ENCODE assay signal across 22 cellular contexts in genomic region chr3:37466660-37467359, GRCh38. TPM values are rescaled to one million over a fixed set of nuclear protein-coding genes. Genes with fewer than 3 reads are reported as not detected.
DNase-seq lines count a peak whose midpoint lies in the region; ATAC-seq, FAIRE-seq and TF ChIP-seq lines count a peak whose summit lies in the region.
"Had no signal": no experiment of that assay in that cellular context is flagged by ENCODE, and none has a peak within 500 bp of the region (broad histone marks: within the 10 kb centered on the region; RNA-seq: fewer than 3 reads in every experiment).

No MANE protein-coding gene starts in this region.

- H2BK120ac ChIP-seq in H1 (replicated peaks; ENCODE audit: low read depth, low read length): no peak overlapping the region

- no peak overlapping the region for H2BK15ac ChIP-seq in H1 (ENCODE audit: low read length)

- no peaks in the 10 kb centered on the region for H4K20me1 ChIP-seq in H1 (replicated peaks in 1 of 2; ENCODE audit: control insufficient read depth in 1 of 2, insufficient read depth in 2 of 2, low read length in 2 of 2)
- no peaks in the 10 kb centered on the region for H4K20me1 ChIP-seq in smooth muscle cell (ENCODE audit: low read depth)
- H4K20me1 ChIP-seq in OCI-LY7 (ENCODE audit: insufficient read depth, low read length): no peaks in the 10 kb centered on the region

- CTCF ChIA-PET in H1 (lab: Charles Lee; ENCODE audit: partially characterized antibody) (interaction anchor here (0.6 to 1.7 kb wide), 3 partner anchors 8 to 757 kb away, joined by 3 to 7 read pairs (median 3); no protein-coding TSS in a partner anchor), OCI-LY7 (lab: Charles Lee; ENCODE audit: unreplicated experiment) (no interaction called here)

- no peaks in the 10 kb centered on the region; the same call in 1 of the 2 replicates for H3K23me2 ChIP-seq in H1 (ENCODE audit: low read depth, low read length)

- H3K27me3 ChIP-seq in H1 (replicated peaks in 1 of 4; ENCODE audit: control insufficient read depth in 3 of 4, extremely low read depth in 1 of 4, insufficient read depth in 3 of 4, low read length in 3 of 4) (no peaks in the 10 kb centered on the region), smooth muscle cell (ENCODE audit: low read depth) (peaks cover 78% of the 10 kb centered on the region)
- H3K27me3 ChIP-seq: neural progenitor cell, stomach, uterus had no signal

- H3K4me2 ChIP-seq in H1 (ENCODE audit: insufficient read depth in 1 of 2, low read depth in 2 of 2, low read length in 2 of 2): no peak overlapping the region
- H3K4me2 ChIP-seq in smooth muscle cell: no peak overlapping the region
- H3K4me2 ChIP-seq in OCI-LY7 (ENCODE audit: low read length): no peak overlapping the region
- H3K4me2 ChIP-seq: neural progenitor cell had no signal

- H3K9ac ChIP-seq in H1 (replicated peaks in 1 of 4; ENCODE audit: extremely low read depth in 1 of 4, low read depth in 3 of 4, low read length in 3 of 4): no peak overlapping the region
- no peak overlapping the region for H3K9ac ChIP-seq in smooth muscle cell (ENCODE audit: low read depth)
- H3K9ac ChIP-seq: neural progenitor cell had no signal

- no peak overlapping the region for H3K4me3 ChIP-seq in H1 (ENCODE audit: extremely low read depth in 1 of 4, insufficient read depth in 2 of 4, low read depth in 3 of 4, low read length in 4 of 4)
- no peak overlapping the region for H3K4me3 ChIP-seq in smooth muscle cell
- no peak overlapping the region for H3K4me3 ChIP-seq in OCI-LY7 (ENCODE audit: low read depth, low read length, poor library complexity, severe bottlenecking)
- H3K4me3 ChIP-seq: HAP-1, neural progenitor cell, prostate gland, stomach, uterus had no signal

- H3K9me2 ChIP-seq in OCI-LY7 (ENCODE audit: insufficient read depth, low read length): no peaks in the 10 kb centered on the region

- peak overlapping the region; percentile 14; the same call in 1 of the 2 replicates for H2BK12ac ChIP-seq in H1 (ENCODE audit: low read depth, low read length)

- no peak for DNase-seq in Right ventricle myocardium inferior (ENCODE audit: missing footprints)
- DNase-seq in cardiac septum (ENCODE audit: low spot score): no peak
- peak; percentile 78 for DNase-seq in NCI-H345 treated with DMSO at 0.1 percent for 48 hours (lab: John Stamatoyannopoulos, UW; ENCODE audit: unreplicated experiment)
- no peak for DNase-seq in H1 (ENCODE audit: low read depth in 1 of 2, low spot score in 2 of 2)
- no peak for DNase-seq in smooth muscle cell (lab: John Stamatoyannopoulos, UW; ENCODE audit: unreplicated experiment)
- DNase-seq in OCI-LY7 (ENCODE audit: low spot score): no peak
- DNase-seq in activated T-cell treated with anti-CD3 and anti-CD28 coated beads for 4 hours: no peak
- DNase-seq: activated CD4-positive, alpha-beta T cell treated with anti-CD3 and anti-CD28 coated beads, Interleukin-2, amount 50 U/mL, for 1 hour; activated CD8-positive, alpha-beta memory T cell treated with anti-CD3 and anti-CD28 coated beads, Interleukin-2, amount 50 U/mL, for 48 hours; activated naive CD4-positive, alpha-beta T cell treated with Interleukin-2 at 50 U/mL for 16 hours; effector memory CD8-positive, alpha-beta T cell; SHP77 treated with DMSO at 0.1 percent for 48 hours; stimulated activated CD4-positive, alpha-beta T cell treated with anti-CD3 and anti-CD28 coated beads, Interleukin-4, amount 100 ng/mL, for 24 hours; stomach had no signal

- H3K56ac ChIP-seq in H1 (replicated peaks; ENCODE audit: insufficient read length, low read depth, low read length): no peak overlapping the region

- peaks cover 0 to 9% (median 1%) of the 10 kb centered on the region in 4 experiments; a peak in 2 of 7 replicates for H3K4me1 ChIP-seq in H1 (replicated peaks in 1 of 4; ENCODE audit: control insufficient read depth in 3 of 4, insufficient read depth in 4 of 4, low read length in 3 of 4)
- no peaks in the 10 kb centered on the region for H3K4me1 ChIP-seq in smooth muscle cell (ENCODE audit: low read depth)
- no peaks in the 10 kb centered on the region for H3K4me1 ChIP-seq in OCI-LY7 (ENCODE audit: insufficient read depth, low read length, poor library complexity, severe bottlenecking)
- H3K4me1 ChIP-seq: HAP-1, neural progenitor cell, prostate gland, uterus had no signal

- H2AFZ ChIP-seq in H1 (ENCODE audit: low read length) (no peak overlapping the region), smooth muscle cell (ENCODE audit: low read depth) (no peak overlapping the region), OCI-LY7 (ENCODE audit: low read length) (no peak overlapping the region)
- H2AFZ ChIP-seq: neural progenitor cell had no signal

- no peak overlapping the region for H3K4ac ChIP-seq in H1 (replicated peaks; ENCODE audit: insufficient read length, low read depth, low read length)

- 93% methylated on average over 8 of the region's 8 CpGs; no CpG with 5 or more reads in 1 of the 2 experiments for WGBS in H1 (ENCODE audit: extremely low coverage in 1 of 2, insufficient coverage in 1 of 2, insufficient read length in 1 of 2, insufficient replicate concordance in 2 of 2, low coverage in 1 of 2, low lambda C conversion rate in 2 of 2, missing lambda C conversion rate in 1 of 2), 2 experiments
- 86% methylated on average over 8 of the region's 8 CpGs for WGBS in smooth muscle cell (ENCODE audit: low lambda C conversion rate)

- no peak overlapping the region for H3K18ac ChIP-seq in H1 (ENCODE audit: extremely low read depth, low read length)

- H4K8ac ChIP-seq in H1 (ENCODE audit: extremely low read depth, insufficient read depth, low read length): no peak overlapping the region

- no peaks in the 10 kb centered on the region for H3F3A ChIP-seq in smooth muscle cell (ENCODE audit: low read depth)

- intact Hi-C loops in Right ventricle myocardium inferior (cut with DNase I) (no loop called here), cardiac septum (cut with DNase I) (no loop called here), OCI-LY7 (cut with micrococcal nuclease; ENCODE audit: unreplicated experiment) (no loop called here)

- H3K79me2 ChIP-seq in H1 (ENCODE audit: control insufficient read depth in 1 of 2, insufficient read depth in 2 of 2, low read length in 2 of 2) (no peaks in the 10 kb centered on the region), smooth muscle cell (ENCODE audit: low read depth) (no peaks in the 10 kb centered on the region), OCI-LY7 (ENCODE audit: insufficient read depth, low read depth, low read length) (no peaks in the 10 kb centered on the region)

- TF ChIP-seq EP300 in H1 (IDR thresholded peaks at IDR 0.05; ENCODE audit: borderline replicate concordance in 1 of 2, low read depth in 2 of 2, low read length in 2 of 2): no peak

- no TSS peak for BruUV-seq in OCI-LY7 (replicated peaks; lab: Mats Ljungman, UMichigan)

- H4K91ac ChIP-seq in H1 (replicated peaks; ENCODE audit: insufficient read length, low read length): no peak overlapping the region

- POLR2A ChIA-PET in H1 (lab: Charles Lee; ENCODE audit: partially characterized antibody) (no interaction called here), OCI-LY7 (lab: Charles Lee) (interaction anchor here (0.5 kb wide), 1 partner anchor 1970 kb away, joined by 4 read pairs; no protein-coding TSS in a partner anchor)

- no peak overlapping the region for H2BK5ac ChIP-seq in H1 (ENCODE audit: low read depth, low read length)

- no peak for TF ChIP-seq POLR2A in H1 (IDR thresholded peaks at IDR 0.05; ENCODE audit: control extremely low read depth in 1 of 2, low read depth in 2 of 2, low read length in 2 of 2)

- TF ChIP-seq CTCF in H1 (IDR thresholded peaks at IDR 0.05; ENCODE audit: control extremely low read depth in 1 of 3, insufficient read depth in 1 of 3, low read depth in 1 of 3, low read length in 3 of 3): no peak
- TF ChIP-seq CTCF in smooth muscle cell (IDR thresholded peaks at IDR 0.05; ENCODE audit: borderline replicate concordance, insufficient read depth, poor library complexity, severe bottlenecking): no peak
- TF ChIP-seq CTCF in OCI-LY7 (conservative IDR thresholded peaks at IDR 0.05; ENCODE audit: low read length): no peak

- no peak overlapping the region for H4K5ac ChIP-seq in H1 (ENCODE audit: insufficient read length, low read depth, low read length)

- peaks cover 2% of the 10 kb centered on the region; the same call in 1 of the 2 replicates for H3K79me1 ChIP-seq in H1 (ENCODE audit: low read depth, low read length)

- no peak for TF ChIP-seq RAD21 in H1 (IDR thresholded peaks at IDR 0.05 in 1 of 2, conservative IDR thresholded peaks at IDR 0.05 in 1 of 2; ENCODE audit: low read depth in 2 of 2, low read length in 2 of 2)

- no peak overlapping the region for H3K23ac ChIP-seq in H1 (ENCODE audit: insufficient read length)

- ATAC-seq in Right ventricle myocardium inferior (peak; percentile 53), HG03354 (IDR thresholded peaks at IDR 0.05; ENCODE audit: poor library complexity, severe bottlenecking, unreplicated experiment) (no peak)
- ATAC-seq: effector memory CD8-positive, alpha-beta T cell had no signal

- no peaks in the 10 kb centered on the region for H3K36me3 ChIP-seq in H1 (ENCODE audit: control insufficient read depth in 2 of 4, insufficient read depth in 4 of 4, low read length in 3 of 4)
- no peaks in the 10 kb centered on the region for H3K36me3 ChIP-seq in smooth muscle cell (ENCODE audit: low read depth)
- no peaks in the 10 kb centered on the region for H3K36me3 ChIP-seq in OCI-LY7 (ENCODE audit: insufficient read depth, low read length)
- H3K36me3 ChIP-seq: HAP-1, neural progenitor cell, prostate gland, uterus had no signal

- H3K9me3 ChIP-seq in H1 (ENCODE audit: insufficient read depth in 2 of 2, low read depth in 1 of 2, low read length in 1 of 2) (peaks cover 2 to 8% of the 10 kb centered on the region in 2 experiments; a peak in 1 of 4 replicates), smooth muscle cell (replicated peaks; ENCODE audit: low read depth) (no peaks in the 10 kb centered on the region), OCI-LY7 (ENCODE audit: low read length) (no peaks in the 10 kb centered on the region)
- H3K9me3 ChIP-seq: HAP-1, prostate gland, uterus had no signal

- no peak overlapping the region for H2AK5ac ChIP-seq in H1 (ENCODE audit: low read depth, low read length)

- FAIRE-seq in H1 (lab: Jason Lieb, UNC): no peak
- FAIRE-seq: A204.1 had no signal

- H3K14ac ChIP-seq in H1 (ENCODE audit: insufficient read length): no peak overlapping the region

- H3K27ac ChIP-seq in H1 (ENCODE audit: low read depth, low read length) (no peak overlapping the region), smooth muscle cell (ENCODE audit: low read depth) (no peak overlapping the region), OCI-LY7 (ENCODE audit: low read depth, low read length, poor library complexity, severe bottlenecking) (no peak overlapping the region)
- H3K27ac ChIP-seq: neural progenitor cell, stomach, uterus, VCaP had no signal

- no peak overlapping the region for H2BK20ac ChIP-seq in H1 (ENCODE audit: low read length)

RNA-seq across cellular contexts. Expression of gene ITGA9, which starts 14.9 kb away (rescaled TPM):
- total RNA-seq in Right ventricle myocardium inferior: 49.9 TPM
- total RNA-seq in cardiac septum: 85.0 TPM
- total RNA-seq in H1 (2021; fragmentation: NEBNext Ultra II Directional; extraction: Animal tissue kit (Norgen Biotek cat#: 25700)): 4.6 and 5.0 TPM in 2 replicates
- 0.73 and 1.8 TPM in 2 replicates for polyA plus RNA-seq in H1 (2011; rRNA removed)
- 1.3 TPM for polyA plus RNA-seq in H1 (2011; cell fraction: cytosol; rRNA removed)
- 3.5 TPM for polyA plus RNA-seq in H1 (2011; cell fraction: nucleus; rRNA removed)
- 1.6 to 2.2 TPM (median 2.0 TPM) in 4 replicates for polyA plus RNA-seq in H1 (2012, experiment 1 of 2)
- 0.22 TPM for polyA plus RNA-seq in H1 (2012, experiment 2 of 2)
- 6.0 TPM for polyA plus RNA-seq in H1 (2013, experiment 1 of 2)
- polyA plus RNA-seq in H1 (2013, experiment 2 of 2): 6.3 TPM
- 5.7 TPM in 2 replicates for polyA minus RNA-seq in H1 (2011; rRNA and poly(A)+ RNA removed)
- polyA minus RNA-seq in H1 (2011; cell fraction: cytosol; rRNA and poly(A)+ RNA removed): 3.1 TPM
- polyA minus RNA-seq in H1 (2011; cell fraction: nucleus; rRNA and poly(A)+ RNA removed): 9.2 TPM
- total RNA-seq in smooth muscle cell: 0.45 and 0.49 TPM in 2 replicates
- polyA plus RNA-seq in smooth muscle cell: 0.06 and 0.57 TPM in 2 replicates
- not detected in 2 replicates for total RNA-seq in OCI-LY7 (2014; rRNA removed; shearing (Covaris generic))
- 0.04 TPM in 1 of 2 replicates, not detected in the other for total RNA-seq in OCI-LY7 (2022)
- polyA plus RNA-seq: BJ had no signal
